1 cellular context compared by ENCODE assay signal in genomic region chr22:28999510-29000224, GRCh38.
TF ChIP-seq lines count a peak whose summit lies in the region.

No MANE protein-coding gene starts in this region.

TF ChIP-seq in GM12878, 131 proteins besides CTCF, POLR2A, EP300 and RAD21:
- TF ChIP-seq MAX (IDR thresholded peaks at IDR 0.05; ENCODE audit: low read depth, low read length) (no peak), BHLHE40 (IDR thresholded peaks at IDR 0.05; ENCODE audit: borderline replicate concordance in 1 of 2, low read depth in 2 of 2, low read length in 1 of 2) (peak in 1 of 2 experiments; percentile 19; a peak in 1 of 4 replicates), YY1 (IDR thresholded peaks at IDR 0.05; ENCODE audit: low read depth, low read length) (0 out of 2 replicates have a peak, but pooled peaks have one; percentile 28)
